ENCODE assay signal across 1 cellular context in genomic region chr15:50051344-50051743, GRCh38.
TF ChIP-seq lines count a peak whose summit lies in the region.

No MANE protein-coding gene starts in this region.

TF ChIP-seq in GM23338, 12 proteins besides CTCF, POLR2A, EP300 and RAD21 (continued from another document):
- TF ChIP-seq ZNF462 (CRISPR knock-in tag; IDR thresholded peaks at IDR 0.05): no peak
- TF ChIP-seq REST (IDR thresholded peaks at IDR 0.05; ENCODE audit: unreplicated experiment): no peak
- no peak for TF ChIP-seq JUNB (IDR thresholded peaks at IDR 0.05; ENCODE audit: unreplicated experiment)
